32 cellular contexts compared by ENCODE assay signal in genomic region chr11:122436188-122436555, GRCh38.
"Had no signal": no experiment of that assay in that cellular context is flagged by ENCODE, and none has a peak within 500 bp of the region (broad histone marks: within the 10 kb centered on the region; RNA-seq: fewer than 3 reads in every experiment).

No MANE protein-coding gene starts in this region.

- H3K4me1 ChIP-seq: breast epithelium had no signal

- H3K4me3 ChIP-seq: adrenal gland, body of pancreas, breast epithelium had no signal

- H3K27ac ChIP-seq: adrenal gland, body of pancreas, brain microvascular endothelial cell, breast epithelium, VCaP had no signal

- DNase-seq: activated B cell treated with CpG ODN at 0.5 μM for 24 hours; activated CD4-positive, alpha-beta memory T cell treated with anti-CD3 and anti-CD28 coated beads for 36 hours; activated CD4-positive, alpha-beta T cell treated with anti-CD3 and anti-CD28 coated beads for 4 hours; activated CD4-positive, alpha-beta T cell treated with anti-CD3 and anti-CD28 coated beads, Interleukin-2, amount 50 U/mL, for 1 hour; activated CD4-positive, alpha-beta T cell treated with anti-CD3 and anti-CD28 coated beads, Interleukin-2, amount 50 U/mL, for 4 hours; activated CD4-positive, CD25-positive, alpha-beta regulatory T cell treated with anti-CD3 and anti-CD28 coated beads, Interleukin-2, amount 50 U/mL, for 72 hours; activated CD8-positive, alpha-beta memory T cell treated with anti-CD3 and anti-CD28 coated beads, Interleukin-2, amount 50 U/mL, for 4 hours; activated CD8-positive, alpha-beta T cell treated with anti-CD3 and anti-CD28 coated beads for 36 hours; activated effector memory CD4-positive, alpha-beta T cell treated with anti-CD3 and anti-CD28 coated beads, Interleukin-2, amount 50 U/mL, for 16 hours; activated gamma-delta T cell treated with Interleukin-2 at 50 U/mL for 16 hours; activated naive CD4-positive, alpha-beta T cell; activated naive CD4-positive, alpha-beta T cell treated with anti-CD3 and anti-CD28 coated beads for 36 hours; activated naive CD4-positive, alpha-beta T cell treated with anti-CD3 and anti-CD28 coated beads, Interleukin-2, amount 50 U/mL, for 16 hours; activated naive CD8-positive, alpha-beta T cell treated with anti-CD3 and anti-CD28 coated beads for 36 hours; activated T-cell treated with anti-CD3 and anti-CD28 coated beads for 4 hours; activated T-cell treated with anti-CD3 and anti-CD28 coated beads, Interleukin-2, amount 50 U/mL, for 1 hour; activated T-cell treated with anti-CD3 and anti-CD28 coated beads, Interleukin-2, amount 50 U/mL, for 4 hours; activated T-cell treated with anti-CD3 and anti-CD28 coated beads, Interleukin-2, amount 50 U/mL, for 72 hours; adrenal gland; amniotic stem cell; aorta; body of pancreas; brain microvascular endothelial cell; caudate nucleus; cerebellar nuclear complex; T-cell; T-helper 17 cell; T-helper 9 cell had no signal

- H3K36me3 ChIP-seq: adrenal gland, brain microvascular endothelial cell, breast epithelium had no signal

- H3K27me3 ChIP-seq: adrenal gland, body of pancreas had no signal

- H3K9me3 ChIP-seq: adrenal gland, body of pancreas, breast epithelium had no signal

- ATAC-seq: activated CD8-positive, alpha-beta T cell treated with anti-CD3 and anti-CD28 coated beads for 36 hours; activated naive CD4-positive, alpha-beta T cell treated with anti-CD3 and anti-CD28 coated beads, Interleukin-2, amount 50 U/mL, for 72 hours; activated T-cell treated with anti-CD3 and anti-CD28 coated beads, Interleukin-2, amount 50 U/mL, for 4 hours; activated T-cell treated with anti-CD3 and anti-CD28 coated beads, Interleukin-2, amount 50 U/mL, for 72 hours; activated T-helper 17 cell treated with anti-CD3 and anti-CD28 coated beads, Interleukin-2, amount 50 U/mL, for 72 hours; body of pancreas; T-cell; T-helper 17 cell had no signal
